ENCODE assay signal across 1 cellular context in the genomic region with DNA sequence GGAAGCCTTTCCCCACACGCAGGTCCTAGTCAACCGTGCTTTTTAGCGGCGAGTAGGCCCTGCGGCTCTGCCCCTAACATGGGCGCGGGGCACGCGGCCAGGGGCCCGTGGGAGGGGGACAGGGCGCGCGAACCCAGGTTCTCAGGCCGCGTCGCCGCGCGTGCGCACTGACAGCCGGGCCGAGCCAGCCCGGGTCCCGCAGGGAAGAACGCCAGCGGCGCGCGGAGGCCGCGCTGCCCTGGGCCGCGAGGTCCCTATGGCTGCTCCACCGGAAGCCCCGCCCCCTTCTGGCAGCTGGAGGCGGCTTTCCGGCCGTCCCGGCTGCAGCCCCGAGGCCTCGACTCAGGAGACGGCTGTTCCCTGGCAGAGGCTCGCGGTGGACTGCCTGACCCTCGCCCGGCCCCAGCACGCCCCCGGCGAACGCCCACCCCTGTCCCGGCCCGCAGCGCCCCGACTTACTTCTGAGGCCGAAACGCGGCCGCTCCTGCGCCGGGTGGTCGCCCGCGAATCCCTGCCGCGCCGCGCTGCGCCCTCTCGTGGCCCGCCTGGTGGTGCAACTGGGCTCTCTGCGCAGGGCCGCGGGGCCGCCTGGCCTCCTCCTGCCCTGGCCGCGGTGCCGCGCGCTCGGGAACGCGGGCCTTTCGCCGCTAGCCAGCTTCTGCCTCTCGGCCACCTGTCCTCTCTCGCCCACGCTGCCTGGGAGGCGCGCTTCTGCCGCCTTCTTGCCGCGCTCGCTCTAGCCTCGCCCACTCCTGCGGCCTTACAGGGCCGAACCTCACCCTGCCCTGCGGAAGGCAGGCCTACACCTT.
TF ChIP-seq lines count a peak whose summit lies in the region.

No MANE protein-coding gene starts in this region.

TF ChIP-seq in HEK293, 187 proteins besides CTCF, POLR2A, EP300 and RAD21 (continued from another document and continues in another):
- TF ChIP-seq, protein P1, sequence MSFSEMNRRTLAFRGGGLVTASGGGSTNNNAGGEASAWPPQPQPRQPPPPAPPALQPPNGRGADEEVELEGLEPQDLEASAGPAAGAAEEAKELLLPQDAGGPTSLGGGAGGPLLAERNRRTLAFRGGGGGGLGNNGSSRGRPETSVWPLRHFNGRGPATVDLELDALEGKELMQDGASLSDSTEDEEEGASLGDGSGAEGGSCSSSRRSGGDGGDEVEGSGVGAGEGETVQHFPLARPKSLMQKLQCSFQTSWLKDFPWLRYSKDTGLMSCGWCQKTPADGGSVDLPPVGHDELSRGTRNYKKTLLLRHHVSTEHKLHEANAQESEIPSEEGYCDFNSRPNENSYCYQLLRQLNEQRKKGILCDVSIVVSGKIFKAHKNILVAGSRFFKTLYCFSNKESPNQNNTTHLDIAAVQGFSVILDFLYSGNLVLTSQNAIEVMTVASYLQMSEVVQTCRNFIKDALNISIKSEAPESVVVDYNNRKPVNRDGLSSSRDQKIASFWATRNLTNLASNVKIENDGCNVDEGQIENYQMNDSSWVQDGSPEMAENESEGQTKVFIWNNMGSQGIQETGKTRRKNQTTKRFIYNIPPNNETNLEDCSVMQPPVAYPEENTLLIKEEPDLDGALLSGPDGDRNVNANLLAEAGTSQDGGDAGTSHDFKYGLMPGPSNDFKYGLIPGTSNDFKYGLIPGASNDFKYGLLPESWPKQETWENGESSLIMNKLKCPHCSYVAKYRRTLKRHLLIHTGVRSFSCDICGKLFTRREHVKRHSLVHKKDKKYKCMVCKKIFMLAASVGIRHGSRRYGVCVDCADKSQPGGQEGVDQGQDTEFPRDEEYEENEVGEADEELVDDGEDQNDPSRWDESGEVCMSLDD (tag by site-specific recombination; IDR thresholded peaks at IDR 0.05): peak; percentile 73; the same call in 1 of the 2 replicates
- peak; percentile 62 for TF ChIP-seq ZNF596 (tag by site-specific recombination; IDR thresholded peaks at IDR 0.05)
- TF ChIP-seq ZNF585B (tag by site-specific recombination; IDR thresholded peaks at IDR 0.05): peak; percentile 27; the same call in 1 of the 2 replicates
- peak; percentile 53; the same call in 1 of the 2 replicates for TF ChIP-seq MZF1 (tag by site-specific recombination; IDR thresholded peaks at IDR 0.05; ENCODE audit: borderline replicate concordance)
- peak; percentile 49 for TF ChIP-seq ZBTB20 (tag by site-specific recombination; IDR thresholded peaks at IDR 0.05)
- TF ChIP-seq, protein P2, sequence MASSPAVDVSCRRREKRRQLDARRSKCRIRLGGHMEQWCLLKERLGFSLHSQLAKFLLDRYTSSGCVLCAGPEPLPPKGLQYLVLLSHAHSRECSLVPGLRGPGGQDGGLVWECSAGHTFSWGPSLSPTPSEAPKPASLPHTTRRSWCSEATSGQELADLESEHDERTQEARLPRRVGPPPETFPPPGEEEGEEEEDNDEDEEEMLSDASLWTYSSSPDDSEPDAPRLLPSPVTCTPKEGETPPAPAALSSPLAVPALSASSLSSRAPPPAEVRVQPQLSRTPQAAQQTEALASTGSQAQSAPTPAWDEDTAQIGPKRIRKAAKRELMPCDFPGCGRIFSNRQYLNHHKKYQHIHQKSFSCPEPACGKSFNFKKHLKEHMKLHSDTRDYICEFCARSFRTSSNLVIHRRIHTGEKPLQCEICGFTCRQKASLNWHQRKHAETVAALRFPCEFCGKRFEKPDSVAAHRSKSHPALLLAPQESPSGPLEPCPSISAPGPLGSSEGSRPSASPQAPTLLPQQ (tag by site-specific recombination; IDR thresholded peaks at IDR 0.05): peak; percentile 90; the same call in 1 of the 2 replicates
- TF ChIP-seq ZNF701 (tag by site-specific recombination; IDR thresholded peaks at IDR 0.05): no peak
- peak; percentile 81; the same call in 1 of the 2 replicates for TF ChIP-seq ZNF391 (tag by site-specific recombination; IDR thresholded peaks at IDR 0.05; ENCODE audit: borderline replicate concordance, low read depth)
- TF ChIP-seq, protein P3, sequence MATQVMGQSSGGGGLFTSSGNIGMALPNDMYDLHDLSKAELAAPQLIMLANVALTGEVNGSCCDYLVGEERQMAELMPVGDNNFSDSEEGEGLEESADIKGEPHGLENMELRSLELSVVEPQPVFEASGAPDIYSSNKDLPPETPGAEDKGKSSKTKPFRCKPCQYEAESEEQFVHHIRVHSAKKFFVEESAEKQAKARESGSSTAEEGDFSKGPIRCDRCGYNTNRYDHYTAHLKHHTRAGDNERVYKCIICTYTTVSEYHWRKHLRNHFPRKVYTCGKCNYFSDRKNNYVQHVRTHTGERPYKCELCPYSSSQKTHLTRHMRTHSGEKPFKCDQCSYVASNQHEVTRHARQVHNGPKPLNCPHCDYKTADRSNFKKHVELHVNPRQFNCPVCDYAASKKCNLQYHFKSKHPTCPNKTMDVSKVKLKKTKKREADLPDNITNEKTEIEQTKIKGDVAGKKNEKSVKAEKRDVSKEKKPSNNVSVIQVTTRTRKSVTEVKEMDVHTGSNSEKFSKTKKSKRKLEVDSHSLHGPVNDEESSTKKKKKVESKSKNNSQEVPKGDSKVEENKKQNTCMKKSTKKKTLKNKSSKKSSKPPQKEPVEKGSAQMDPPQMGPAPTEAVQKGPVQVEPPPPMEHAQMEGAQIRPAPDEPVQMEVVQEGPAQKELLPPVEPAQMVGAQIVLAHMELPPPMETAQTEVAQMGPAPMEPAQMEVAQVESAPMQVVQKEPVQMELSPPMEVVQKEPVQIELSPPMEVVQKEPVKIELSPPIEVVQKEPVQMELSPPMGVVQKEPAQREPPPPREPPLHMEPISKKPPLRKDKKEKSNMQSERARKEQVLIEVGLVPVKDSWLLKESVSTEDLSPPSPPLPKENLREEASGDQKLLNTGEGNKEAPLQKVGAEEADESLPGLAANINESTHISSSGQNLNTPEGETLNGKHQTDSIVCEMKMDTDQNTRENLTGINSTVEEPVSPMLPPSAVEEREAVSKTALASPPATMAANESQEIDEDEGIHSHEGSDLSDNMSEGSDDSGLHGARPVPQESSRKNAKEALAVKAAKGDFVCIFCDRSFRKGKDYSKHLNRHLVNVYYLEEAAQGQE (tag by site-specific recombination; IDR thresholded peaks at IDR 0.05): peak; percentile 63; the same call in 1 of the 2 replicates
- peak; percentile 93 for TF ChIP-seq ZXDB (tag by site-specific recombination; IDR thresholded peaks at IDR 0.05)
- no peak for TF ChIP-seq ZNF274 (IDR thresholded peaks at IDR 0.05; ENCODE audit: low read length)
- TF ChIP-seq ZNF274 (tag by site-specific recombination; IDR thresholded peaks at IDR 0.05; ENCODE audit: borderline replicate concordance): no peak
- no peak for TF ChIP-seq ZNF529 (tag by site-specific recombination; IDR thresholded peaks at IDR 0.05; ENCODE audit: insufficient replicate concordance)
- TF ChIP-seq, protein P4, sequence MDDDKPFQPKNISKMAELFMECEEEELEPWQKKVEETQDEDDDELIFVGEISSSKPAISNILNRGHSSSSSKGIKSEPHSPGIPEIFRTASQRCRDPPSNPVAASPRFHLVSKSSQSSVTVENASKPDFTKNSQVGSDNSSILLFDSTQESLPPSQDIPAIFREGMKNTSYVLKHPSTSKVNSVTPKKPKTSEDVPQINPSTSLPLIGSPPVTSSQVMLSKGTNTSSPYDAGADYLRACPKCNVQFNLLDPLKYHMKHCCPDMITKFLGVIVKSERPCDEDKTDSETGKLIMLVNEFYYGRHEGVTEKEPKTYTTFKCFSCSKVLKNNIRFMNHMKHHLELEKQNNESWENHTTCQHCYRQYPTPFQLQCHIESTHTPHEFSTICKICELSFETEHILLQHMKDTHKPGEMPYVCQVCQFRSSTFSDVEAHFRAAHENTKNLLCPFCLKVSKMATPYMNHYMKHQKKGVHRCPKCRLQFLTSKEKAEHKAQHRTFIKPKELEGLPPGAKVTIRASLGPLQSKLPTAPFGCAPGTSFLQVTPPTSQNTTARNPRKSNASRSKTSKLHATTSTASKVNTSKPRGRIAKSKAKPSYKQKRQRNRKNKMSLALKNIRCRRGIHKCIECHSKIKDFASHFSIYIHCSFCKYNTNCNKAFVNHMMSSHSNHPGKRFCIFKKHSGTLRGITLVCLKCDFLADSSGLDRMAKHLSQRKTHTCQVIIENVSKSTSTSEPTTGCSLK (tag by site-specific recombination; IDR thresholded peaks at IDR 0.05): no peak
- TF ChIP-seq ZNF776 (tag by site-specific recombination; IDR thresholded peaks at IDR 0.05; ENCODE audit: borderline replicate concordance): no peak
- TF ChIP-seq ZIC2 (tag by site-specific recombination; IDR thresholded peaks at IDR 0.05): peak; percentile 30; the same call in 1 of the 2 replicates
- no peak for TF ChIP-seq ZNF292 (tag by site-specific recombination; IDR thresholded peaks at IDR 0.05; ENCODE audit: borderline replicate concordance, low read depth)
- TF ChIP-seq, protein P5, sequence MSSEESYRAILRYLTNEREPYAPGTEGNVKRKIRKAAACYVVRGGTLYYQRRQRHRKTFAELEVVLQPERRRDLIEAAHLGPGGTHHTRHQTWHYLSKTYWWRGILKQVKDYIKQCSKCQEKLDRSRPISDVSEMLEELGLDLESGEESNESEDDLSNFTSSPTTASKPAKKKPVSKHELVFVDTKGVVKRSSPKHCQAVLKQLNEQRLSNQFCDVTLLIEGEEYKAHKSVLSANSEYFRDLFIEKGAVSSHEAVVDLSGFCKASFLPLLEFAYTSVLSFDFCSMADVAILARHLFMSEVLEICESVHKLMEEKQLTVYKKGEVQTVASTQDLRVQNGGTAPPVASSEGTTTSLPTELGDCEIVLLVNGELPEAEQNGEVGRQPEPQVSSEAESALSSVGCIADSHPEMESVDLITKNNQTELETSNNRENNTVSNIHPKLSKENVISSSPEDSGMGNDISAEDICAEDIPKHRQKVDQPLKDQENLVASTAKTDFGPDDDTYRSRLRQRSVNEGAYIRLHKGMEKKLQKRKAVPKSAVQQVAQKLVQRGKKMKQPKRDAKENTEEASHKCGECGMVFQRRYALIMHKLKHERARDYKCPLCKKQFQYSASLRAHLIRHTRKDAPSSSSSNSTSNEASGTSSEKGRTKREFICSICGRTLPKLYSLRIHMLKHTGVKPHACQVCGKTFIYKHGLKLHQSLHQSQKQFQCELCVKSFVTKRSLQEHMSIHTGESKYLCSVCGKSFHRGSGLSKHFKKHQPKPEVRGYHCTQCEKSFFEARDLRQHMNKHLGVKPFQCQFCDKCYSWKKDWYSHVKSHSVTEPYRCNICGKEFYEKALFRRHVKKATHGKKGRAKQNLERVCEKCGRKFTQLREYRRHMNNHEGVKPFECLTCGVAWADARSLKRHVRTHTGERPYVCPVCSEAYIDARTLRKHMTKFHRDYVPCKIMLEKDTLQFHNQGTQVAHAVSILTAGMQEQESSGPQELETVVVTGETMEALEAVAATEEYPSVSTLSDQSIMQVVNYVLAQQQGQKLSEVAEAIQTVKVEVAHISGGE (tag by site-specific recombination; conservative IDR thresholded peaks at IDR 0.05; ENCODE audit: low read depth): peak; percentile 72
- TF ChIP-seq, protein P6, sequence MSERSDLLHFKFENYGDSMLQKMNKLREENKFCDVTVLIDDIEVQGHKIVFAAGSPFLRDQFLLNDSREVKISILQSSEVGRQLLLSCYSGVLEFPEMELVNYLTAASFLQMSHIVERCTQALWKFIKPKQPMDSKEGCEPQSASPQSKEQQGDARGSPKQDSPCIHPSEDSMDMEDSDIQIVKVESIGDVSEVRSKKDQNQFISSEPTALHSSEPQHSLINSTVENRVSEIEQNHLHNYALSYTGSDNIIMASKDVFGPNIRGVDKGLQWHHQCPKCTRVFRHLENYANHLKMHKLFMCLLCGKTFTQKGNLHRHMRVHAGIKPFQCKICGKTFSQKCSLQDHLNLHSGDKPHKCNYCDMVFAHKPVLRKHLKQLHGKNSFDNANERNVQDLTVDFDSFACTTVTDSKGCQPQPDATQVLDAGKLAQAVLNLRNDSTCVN (tag by site-specific recombination; optimal IDR thresholded peaks at IDR 0.05): peak; percentile 95
- peak; percentile 47 for TF ChIP-seq YY1 (tag by site-specific recombination; IDR thresholded peaks at IDR 0.05)
- TF ChIP-seq ZNF174 (tag by site-specific recombination; IDR thresholded peaks at IDR 0.05): no peak
- TF ChIP-seq ZNF76 (tag by site-specific recombination; IDR thresholded peaks at IDR 0.05; ENCODE audit: borderline replicate concordance, low read depth): peak; percentile 58; the same call in 1 of the 2 replicates
- TF ChIP-seq SP2 (tag by site-specific recombination; IDR thresholded peaks at IDR 0.05): peak; percentile 70
- TF ChIP-seq ZNF311 (tag by site-specific recombination; IDR thresholded peaks at IDR 0.05; ENCODE audit: borderline replicate concordance): no peak
- TF ChIP-seq GLIS1 (tag by site-specific recombination; IDR thresholded peaks at IDR 0.05): peak; percentile 55; the same call in 1 of the 2 replicates
- peak; percentile 73 for TF ChIP-seq ZNF600 (tag by site-specific recombination; IDR thresholded peaks at IDR 0.05)
- TF ChIP-seq IKZF3 (tag by site-specific recombination; IDR thresholded peaks at IDR 0.05): peak; percentile 92
- TF ChIP-seq KLF9 (tag by site-specific recombination; IDR thresholded peaks at IDR 0.05; ENCODE audit: low read depth): peak; percentile 92
- TF ChIP-seq, protein P7, sequence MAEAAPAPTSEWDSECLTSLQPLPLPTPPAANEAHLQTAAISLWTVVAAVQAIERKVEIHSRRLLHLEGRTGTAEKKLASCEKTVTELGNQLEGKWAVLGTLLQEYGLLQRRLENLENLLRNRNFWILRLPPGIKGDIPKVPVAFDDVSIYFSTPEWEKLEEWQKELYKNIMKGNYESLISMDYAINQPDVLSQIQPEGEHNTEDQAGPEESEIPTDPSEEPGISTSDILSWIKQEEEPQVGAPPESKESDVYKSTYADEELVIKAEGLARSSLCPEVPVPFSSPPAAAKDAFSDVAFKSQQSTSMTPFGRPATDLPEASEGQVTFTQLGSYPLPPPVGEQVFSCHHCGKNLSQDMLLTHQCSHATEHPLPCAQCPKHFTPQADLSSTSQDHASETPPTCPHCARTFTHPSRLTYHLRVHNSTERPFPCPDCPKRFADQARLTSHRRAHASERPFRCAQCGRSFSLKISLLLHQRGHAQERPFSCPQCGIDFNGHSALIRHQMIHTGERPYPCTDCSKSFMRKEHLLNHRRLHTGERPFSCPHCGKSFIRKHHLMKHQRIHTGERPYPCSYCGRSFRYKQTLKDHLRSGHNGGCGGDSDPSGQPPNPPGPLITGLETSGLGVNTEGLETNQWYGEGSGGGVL (tag by site-specific recombination; IDR thresholded peaks at IDR 0.05): peak; percentile 45; the same call in 1 of the 2 replicates
- TF ChIP-seq KLF10 (tag by site-specific recombination; IDR thresholded peaks at IDR 0.05): peak; percentile 90; the same call in 1 of the 2 replicates
- TF ChIP-seq ZNF561 (tag by site-specific recombination; IDR thresholded peaks at IDR 0.05; ENCODE audit: borderline replicate concordance): peak; percentile 100
- TF ChIP-seq ZNF10 (tag by site-specific recombination; IDR thresholded peaks at IDR 0.05): peak; percentile 79; the same call in 1 of the 2 replicates
- TF ChIP-seq KLF1 (tag by site-specific recombination; IDR thresholded peaks at IDR 0.05): peak; percentile 13; the same call in 1 of the 2 replicates
- TF ChIP-seq, protein P8, sequence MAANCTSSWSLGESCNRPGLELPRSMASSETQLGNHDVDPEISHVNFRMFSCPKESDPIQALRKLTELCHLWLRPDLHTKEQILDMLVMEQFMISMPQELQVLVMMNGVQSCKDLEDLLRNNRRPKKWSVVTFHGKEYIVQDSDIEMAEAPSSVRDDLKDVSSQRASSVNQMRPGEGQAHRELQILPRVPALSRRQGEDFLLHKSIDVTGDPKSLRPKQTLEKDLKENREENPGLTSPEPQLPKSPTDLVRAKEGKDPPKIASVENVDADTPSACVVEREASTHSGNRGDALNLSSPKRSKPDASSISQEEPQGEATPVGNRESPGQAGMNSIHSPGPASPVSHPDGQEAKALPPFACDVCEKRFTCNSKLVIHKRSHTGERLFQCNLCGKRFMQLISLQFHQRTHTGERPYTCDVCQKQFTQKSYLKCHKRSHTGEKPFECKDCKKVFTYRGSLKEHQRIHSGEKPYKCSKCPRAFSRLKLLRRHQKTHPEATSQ (tag by site-specific recombination; IDR thresholded peaks at IDR 0.05): peak; percentile 96
